1 cellular context compared by ENCODE assay signal in the genomic region with DNA sequence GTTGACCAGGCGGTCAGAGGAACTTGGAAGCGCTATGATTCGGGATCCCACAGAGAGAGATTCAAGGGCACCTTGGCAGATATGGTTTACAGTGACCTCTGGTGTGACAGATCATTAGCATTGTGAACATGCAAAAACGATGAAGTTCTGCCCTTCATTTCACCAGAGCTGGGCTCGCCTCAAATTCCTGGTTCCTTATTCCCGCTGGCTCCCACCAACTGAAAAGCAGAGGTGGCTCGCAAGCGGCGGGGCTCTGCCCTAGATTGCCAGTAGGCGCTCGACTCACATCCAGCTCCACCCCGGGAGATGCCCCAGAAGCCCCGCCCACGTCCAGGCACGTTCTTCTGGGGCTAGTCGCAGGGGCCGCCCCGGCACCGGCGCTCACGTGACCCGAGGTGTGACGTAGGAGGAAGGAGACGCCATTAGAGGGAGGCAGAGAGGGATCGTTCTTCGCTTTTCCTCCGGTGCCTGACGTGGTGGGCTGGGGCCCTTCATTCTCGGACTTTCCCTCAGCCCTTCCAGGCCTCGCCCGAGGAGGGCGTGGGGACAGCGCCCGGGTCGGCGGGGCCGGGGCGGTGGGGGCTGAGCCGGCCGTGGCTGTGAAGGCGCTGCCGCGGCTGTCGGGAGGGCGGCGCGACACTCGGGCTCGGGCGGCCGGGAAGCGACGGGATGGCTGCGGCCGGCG.
TF ChIP-seq lines count a peak whose summit lies in the region.

A gene with protein sequence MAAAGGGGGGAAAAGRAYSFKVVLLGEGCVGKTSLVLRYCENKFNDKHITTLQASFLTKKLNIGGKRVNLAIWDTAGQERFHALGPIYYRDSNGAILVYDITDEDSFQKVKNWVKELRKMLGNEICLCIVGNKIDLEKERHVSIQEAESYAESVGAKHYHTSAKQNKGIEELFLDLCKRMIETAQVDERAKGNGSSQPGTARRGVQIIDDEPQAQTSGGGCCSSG (plus strand): TSS at position 403 of the 685 bp plus-strand sequence. CDS start 267 bp downstream, at position 670.

TF ChIP-seq in HepG2, 621 proteins besides CTCF, POLR2A, EP300 and RAD21 (continued from another document and continues in another):
- TF ChIP-seq GATAD1 (CRISPR knock-in tag; IDR thresholded peaks at IDR 0.05) (peak; percentile 87), RERE (CRISPR knock-in tag; IDR thresholded peaks at IDR 0.05; ENCODE audit: low read depth) (peak; percentile 17; the same call in 1 of the 2 replicates), MATR3 (CRISPR knock-in tag; IDR thresholded peaks at IDR 0.05) (no peak), ZNF543 (CRISPR knock-in tag; IDR thresholded peaks at IDR 0.05) (peak; percentile 47; the same call in 1 of the 2 replicates), SIX1 (CRISPR knock-in tag; IDR thresholded peaks at IDR 0.05; ENCODE audit: borderline replicate concordance) (0 out of 2 replicates have a peak, but pooled peaks have one; percentile 10), NCOA5 (CRISPR knock-in tag; IDR thresholded peaks at IDR 0.05) (no peak), PITX1 (CRISPR knock-in tag; IDR thresholded peaks at IDR 0.05) (0 out of 2 replicates have a peak, but pooled peaks have one; percentile 19), ZNF446 (CRISPR knock-in tag; IDR thresholded peaks at IDR 0.05) (0 out of 2 replicates have a peak, but pooled peaks have one; percentile 80), MTERF4 (CRISPR knock-in tag; IDR thresholded peaks at IDR 0.05) (peak; percentile 72; the same call in 1 of the 2 replicates), KDM2A (CRISPR knock-in tag; IDR thresholded peaks at IDR 0.05; ENCODE audit: borderline replicate concordance, low read depth) (peak; percentile 88), ZNF136 (CRISPR knock-in tag; IDR thresholded peaks at IDR 0.05; ENCODE audit: low read depth) (no peak), CC2D1A (CRISPR knock-in tag; IDR thresholded peaks at IDR 0.05) (no peak), ZNF766 (CRISPR knock-in tag; IDR thresholded peaks at IDR 0.05; ENCODE audit: borderline replicate concordance) (peak; percentile 68; the same call in 1 of the 2 replicates), ZNF792 (CRISPR knock-in tag; IDR thresholded peaks at IDR 0.05) (0 out of 2 replicates have a peak, but pooled peaks have one; percentile 61), KMT2B (CRISPR knock-in tag; IDR thresholded peaks at IDR 0.05) (peak; percentile 92), MIXL1 (CRISPR knock-in tag; IDR thresholded peaks at IDR 0.05) (peak; percentile 66; the same call in 1 of the 2 replicates), ZNF44 (CRISPR knock-in tag; IDR thresholded peaks at IDR 0.05) (peak; percentile 56; the same call in 1 of the 2 replicates), ZNF274 (CRISPR knock-in tag; IDR thresholded peaks at IDR 0.05) (peak; percentile 88), RBM22 (optimal IDR thresholded peaks at IDR 0.05; ENCODE audit: low read length) (no peak), ZNF670 (CRISPR knock-in tag; IDR thresholded peaks at IDR 0.05; ENCODE audit: borderline replicate concordance) (no peak; the same call in 1 of the 2 replicates), SKI (IDR thresholded peaks at IDR 0.05; ENCODE audit: partially characterized antibody) (peak; percentile 63), SPEN (CRISPR knock-in tag; IDR thresholded peaks at IDR 0.05; ENCODE audit: low read depth) (peak; percentile 53; the same call in 1 of the 2 replicates), ZNF552 (CRISPR knock-in tag; IDR thresholded peaks at IDR 0.05; ENCODE audit: borderline replicate concordance) (no peak), ZMYM2 (CRISPR knock-in tag; IDR thresholded peaks at IDR 0.05) (0 out of 2 replicates have a peak, but pooled peaks have one; percentile 29), ZNF780A (CRISPR knock-in tag; IDR thresholded peaks at IDR 0.05) (no peak), HDAC2 (CRISPR knock-in tag; IDR thresholded peaks at IDR 0.05) (peak; percentile 67; the same call in 1 of the 2 replicates), SNAPC2 (CRISPR knock-in tag; IDR thresholded peaks at IDR 0.05) (peak; percentile 51; the same call in 1 of the 2 replicates), AHR (CRISPR knock-in tag; IDR thresholded peaks at IDR 0.05) (no peak), TFE3 (CRISPR knock-in tag; IDR thresholded peaks at IDR 0.05) (peak; percentile 92), NCOA2 (CRISPR knock-in tag; IDR thresholded peaks at IDR 0.05) (0 out of 2 replicates have a peak, but pooled peaks have one; percentile 21), ZMYM4 (CRISPR knock-in tag; IDR thresholded peaks at IDR 0.05) (peak; percentile 92)
- TF ChIP-seq, protein P1, sequence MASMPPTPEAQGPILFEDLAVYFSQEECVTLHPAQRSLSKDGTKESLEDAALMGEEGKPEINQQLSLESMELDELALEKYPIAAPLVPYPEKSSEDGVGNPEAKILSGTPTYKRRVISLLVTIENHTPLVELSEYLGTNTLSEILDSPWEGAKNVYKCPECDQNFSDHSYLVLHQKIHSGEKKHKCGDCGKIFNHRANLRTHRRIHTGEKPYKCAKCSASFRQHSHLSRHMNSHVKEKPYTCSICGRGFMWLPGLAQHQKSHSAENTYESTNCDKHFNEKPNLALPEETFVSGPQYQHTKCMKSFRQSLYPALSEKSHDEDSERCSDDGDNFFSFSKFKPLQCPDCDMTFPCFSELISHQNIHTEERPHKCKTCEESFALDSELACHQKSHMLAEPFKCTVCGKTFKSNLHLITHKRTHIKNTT (CRISPR knock-in tag; IDR thresholded peaks at IDR 0.05), result no peak
- TF ChIP-seq, protein P2, sequence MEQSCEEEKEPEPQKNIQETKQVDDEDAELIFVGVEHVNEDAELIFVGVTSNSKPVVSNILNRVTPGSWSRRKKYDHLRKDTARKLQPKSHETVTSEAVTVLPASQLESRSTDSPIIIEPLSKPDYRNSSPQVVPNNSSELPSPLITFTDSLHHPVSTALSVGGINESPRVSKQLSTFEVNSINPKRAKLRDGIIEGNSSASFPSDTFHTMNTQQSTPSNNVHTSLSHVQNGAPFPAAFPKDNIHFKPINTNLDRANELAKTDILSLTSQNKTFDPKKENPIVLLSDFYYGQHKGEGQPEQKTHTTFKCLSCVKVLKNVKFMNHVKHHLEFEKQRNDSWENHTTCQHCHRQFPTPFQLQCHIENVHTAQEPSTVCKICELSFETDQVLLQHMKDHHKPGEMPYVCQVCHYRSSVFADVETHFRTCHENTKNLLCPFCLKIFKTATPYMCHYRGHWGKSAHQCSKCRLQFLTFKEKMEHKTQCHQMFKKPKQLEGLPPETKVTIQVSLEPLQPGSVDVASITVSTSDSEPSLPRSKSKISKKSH (CRISPR knock-in tag; IDR thresholded peaks at IDR 0.05; ENCODE audit: borderline replicate concordance), result no peak
- TF ChIP-seq, protein P3, sequence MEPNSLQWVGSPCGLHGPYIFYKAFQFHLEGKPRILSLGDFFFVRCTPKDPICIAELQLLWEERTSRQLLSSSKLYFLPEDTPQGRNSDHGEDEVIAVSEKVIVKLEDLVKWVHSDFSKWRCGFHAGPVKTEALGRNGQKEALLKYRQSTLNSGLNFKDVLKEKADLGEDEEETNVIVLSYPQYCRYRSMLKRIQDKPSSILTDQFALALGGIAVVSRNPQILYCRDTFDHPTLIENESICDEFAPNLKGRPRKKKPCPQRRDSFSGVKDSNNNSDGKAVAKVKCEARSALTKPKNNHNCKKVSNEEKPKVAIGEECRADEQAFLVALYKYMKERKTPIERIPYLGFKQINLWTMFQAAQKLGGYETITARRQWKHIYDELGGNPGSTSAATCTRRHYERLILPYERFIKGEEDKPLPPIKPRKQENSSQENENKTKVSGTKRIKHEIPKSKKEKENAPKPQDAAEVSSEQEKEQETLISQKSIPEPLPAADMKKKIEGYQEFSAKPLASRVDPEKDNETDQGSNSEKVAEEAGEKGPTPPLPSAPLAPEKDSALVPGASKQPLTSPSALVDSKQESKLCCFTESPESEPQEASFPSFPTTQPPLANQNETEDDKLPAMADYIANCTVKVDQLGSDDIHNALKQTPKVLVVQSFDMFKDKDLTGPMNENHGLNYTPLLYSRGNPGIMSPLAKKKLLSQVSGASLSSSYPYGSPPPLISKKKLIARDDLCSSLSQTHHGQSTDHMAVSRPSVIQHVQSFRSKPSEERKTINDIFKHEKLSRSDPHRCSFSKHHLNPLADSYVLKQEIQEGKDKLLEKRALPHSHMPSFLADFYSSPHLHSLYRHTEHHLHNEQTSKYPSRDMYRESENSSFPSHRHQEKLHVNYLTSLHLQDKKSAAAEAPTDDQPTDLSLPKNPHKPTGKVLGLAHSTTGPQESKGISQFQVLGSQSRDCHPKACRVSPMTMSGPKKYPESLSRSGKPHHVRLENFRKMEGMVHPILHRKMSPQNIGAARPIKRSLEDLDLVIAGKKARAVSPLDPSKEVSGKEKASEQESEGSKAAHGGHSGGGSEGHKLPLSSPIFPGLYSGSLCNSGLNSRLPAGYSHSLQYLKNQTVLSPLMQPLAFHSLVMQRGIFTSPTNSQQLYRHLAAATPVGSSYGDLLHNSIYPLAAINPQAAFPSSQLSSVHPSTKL (CRISPR knock-in tag; IDR thresholded peaks at IDR 0.05), result peak; percentile 68
- TF ChIP-seq, protein P4, sequence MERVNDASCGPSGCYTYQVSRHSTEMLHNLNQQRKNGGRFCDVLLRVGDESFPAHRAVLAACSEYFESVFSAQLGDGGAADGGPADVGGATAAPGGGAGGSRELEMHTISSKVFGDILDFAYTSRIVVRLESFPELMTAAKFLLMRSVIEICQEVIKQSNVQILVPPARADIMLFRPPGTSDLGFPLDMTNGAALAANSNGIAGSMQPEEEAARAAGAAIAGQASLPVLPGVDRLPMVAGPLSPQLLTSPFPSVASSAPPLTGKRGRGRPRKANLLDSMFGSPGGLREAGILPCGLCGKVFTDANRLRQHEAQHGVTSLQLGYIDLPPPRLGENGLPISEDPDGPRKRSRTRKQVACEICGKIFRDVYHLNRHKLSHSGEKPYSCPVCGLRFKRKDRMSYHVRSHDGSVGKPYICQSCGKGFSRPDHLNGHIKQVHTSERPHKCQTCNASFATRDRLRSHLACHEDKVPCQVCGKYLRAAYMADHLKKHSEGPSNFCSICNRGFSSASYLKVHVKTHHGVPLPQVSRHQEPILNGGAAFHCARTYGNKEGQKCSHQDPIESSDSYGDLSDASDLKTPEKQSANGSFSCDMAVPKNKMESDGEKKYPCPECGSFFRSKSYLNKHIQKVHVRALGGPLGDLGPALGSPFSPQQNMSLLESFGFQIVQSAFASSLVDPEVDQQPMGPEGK (CRISPR knock-in tag; IDR thresholded peaks at IDR 0.05), result peak; percentile 62
